ENCODE assay signal across 15 cellular contexts in genomic region chr16:86514656-86515376, GRCh38. TPM values are rescaled to one million over a fixed set of nuclear protein-coding genes. Genes with fewer than 3 reads are reported as not detected.
DNase-seq lines count a peak whose midpoint lies in the region; TF ChIP-seq lines count a peak whose summit lies in the region.
"Had no signal": no experiment of that assay in that cellular context is flagged by ENCODE, and none has a peak within 500 bp of the region (broad histone marks: within the 10 kb centered on the region; RNA-seq: fewer than 3 reads in every experiment).

No MANE protein-coding gene starts in this region.

- POLR2A ChIA-PET in Caco-2 (lab: Charles Lee) = no interaction called here

- peak overlapping the region; percentile 91 for H3K4me3 Mint-ChIP-seq in HFFc6
- no peak overlapping the region for H3K4me3 Mint-ChIP-seq in Caco-2 (ENCODE audit: unreplicated experiment)
- H3K4me3 Mint-ChIP-seq: T-helper 17 cell had no signal

- in situ Hi-C loops in GM13976 (cut with MboI; ENCODE audit: low sequenced_read_pairs, unreplicated experiment) = loop anchor here (25.0 kb wide), 3 partner anchors 178 to 703 kb away; no protein-coding TSS in a partner anchor

- H3K9me3 Mint-ChIP-seq in HFFc6 = no peaks in the 10 kb centered on the region
- H3K9me3 Mint-ChIP-seq in Caco-2 (ENCODE audit: unreplicated experiment) = no peaks in the 10 kb centered on the region

- TF ChIP-seq CTCF in HFFc6 (IDR thresholded peaks at IDR 0.05) = no peak
- no peak for TF ChIP-seq CTCF in WI38 (IDR thresholded peaks at IDR 0.05; ENCODE audit: low read depth, low read length)
- TF ChIP-seq CTCF in Caco-2 (IDR thresholded peaks at IDR 0.05; ENCODE audit: insufficient read depth in 1 of 2, low read depth in 1 of 2, low read length in 1 of 2, severe bottlenecking in 1 of 2, unreplicated experiment in 1 of 2) = no peak
- no peak for TF ChIP-seq CTCF in GM13976 (IDR thresholded peaks at IDR 0.05; ENCODE audit: borderline replicate concordance, control extremely low read depth, extremely low read depth, insufficient read depth, missing control alignments)

- no peak for DNase-seq in HFFc6
- peak; percentile 21 for DNase-seq in iris pigment epithelial cell (ENCODE audit: low read depth)
- DNase-seq in Caco-2 = no peak
- no peak for DNase-seq in COR-L47 (lab: John Stamatoyannopoulos, UW)
- DNase-seq in GM19240 (ENCODE audit: insufficient read length, low spot score) = no peak
- no peak for DNase-seq in GM13976 (ENCODE audit: low spot score)
- DNase-seq: activated T-cell treated with anti-CD3 and anti-CD28 coated beads, Interleukin-2, amount 50 U/mL, for 1 hour; islet precursor cell; NCI-H1105; RPMI8226; T-helper 17 cell had no signal

- peak overlapping the region; percentile 97 for H3K4me3 ChIP-seq in WI38 (ENCODE audit: low read depth, low read length)
- peak overlapping the region; percentile 80 for H3K4me3 ChIP-seq in rectal smooth muscle tissue (ENCODE audit: low read length)
- no peak overlapping the region for H3K4me3 ChIP-seq in Caco-2 (ENCODE audit: low read depth, low read length)
- H3K4me3 ChIP-seq: BLaER1 treated with 17β-estradiol and CSF1 and Interleukin-3, amounts not matched to agents 10 nM and 100 nM; psoas muscle had no signal

- no TSS peak for BruUV-seq in Caco-2 (replicated peaks; lab: Mats Ljungman, UMichigan)

- peaks cover 12% of the 10 kb centered on the region for H3K4me1 ChIP-seq in rectal smooth muscle tissue (ENCODE audit: control insufficient read depth, insufficient read depth, low read length)
- H3K4me1 ChIP-seq in Caco-2 = 0 out of 2 replicates have a peak, but pooled peaks cover 1% of the 10 kb centered on the region

- CTCF ChIA-PET in Caco-2 (lab: Charles Lee) = no interaction called here

- intact Hi-C loops in Caco-2 (cut with micrococcal nuclease; ENCODE audit: unreplicated experiment) = loop anchor here (5.0 kb wide), 1 partner anchor 698 kb away; no protein-coding TSS in a partner anchor

- H3K27me3 ChIP-seq in rectal smooth muscle tissue (ENCODE audit: control insufficient read depth, insufficient read depth, low read length) (peaks cover 5% of the 10 kb centered on the region), Caco-2 (replicated peaks; ENCODE audit: control insufficient read depth, insufficient read depth, low read length) (peaks cover 1% of the 10 kb centered on the region; the same call in 1 of the 2 replicates)

- no peaks in the 10 kb centered on the region for H3K9me3 ChIP-seq in Caco-2
- H3K9me3 ChIP-seq: BLaER1 treated with 17β-estradiol and CSF1 and Interleukin-3, amounts not matched to agents 10 nM and 100 nM; psoas muscle had no signal

- peak overlapping the region; percentile 95 for H3K27ac ChIP-seq in rectal smooth muscle tissue (ENCODE audit: low read depth, low read length)
- H3K27ac ChIP-seq: BLaER1 treated with 17β-estradiol and CSF1 and Interleukin-3, amounts not matched to agents 10 nM and 100 nM; psoas muscle had no signal

- H3K9ac ChIP-seq in rectal smooth muscle tissue (ENCODE audit: low read length) = peak overlapping the region; percentile 60
- H3K9ac ChIP-seq: BLaER1 treated with 17β-estradiol and CSF1 and Interleukin-3, amounts not matched to agents 10 nM and 100 nM had no signal

- peaks cover 6% of the 10 kb centered on the region for H3K36me3 ChIP-seq in rectal smooth muscle tissue (ENCODE audit: control insufficient read depth, insufficient read depth, low read length)
- H3K36me3 ChIP-seq in Caco-2 (ENCODE audit: control insufficient read depth, insufficient read depth, low read length) = no peaks in the 10 kb centered on the region
- H3K36me3 ChIP-seq: BLaER1 treated with 17β-estradiol and CSF1 and Interleukin-3, amounts not matched to agents 10 nM and 100 nM had no signal

- H3K4me1 Mint-ChIP-seq in HFFc6 (ENCODE audit: low read depth) (peaks cover 39% of the 10 kb centered on the region), Caco-2 (ENCODE audit: low read depth, unreplicated experiment) (no peaks in the 10 kb centered on the region)

- peaks cover 34% of the 10 kb centered on the region for H3K36me3 Mint-ChIP-seq in HFFc6 (ENCODE audit: low read depth)
- no peaks in the 10 kb centered on the region for H3K36me3 Mint-ChIP-seq in Caco-2 (ENCODE audit: insufficient read depth, unreplicated experiment)

- H3K27me3 Mint-ChIP-seq in HFFc6 (ENCODE audit: insufficient read depth) = peaks cover 9% of the 10 kb centered on the region
- H3K27me3 Mint-ChIP-seq in Caco-2 (ENCODE audit: insufficient read depth, unreplicated experiment) = peaks cover 24% of the 10 kb centered on the region

- H3K27ac Mint-ChIP-seq in HFFc6 = peak overlapping the region; percentile 77; the same call in 1 of the 2 replicates
- H3K27ac Mint-ChIP-seq in Caco-2 (ENCODE audit: unreplicated experiment) = no peak overlapping the region
- H3K27ac Mint-ChIP-seq: T-helper 17 cell had no signal

RNA-seq across cellular contexts. Expression of gene FOXF1, which starts 4.5 kb away (rescaled TPM):
- 10 to 100 TPM; 12.5 to 20.5 (median 17.9) TPM for total RNA-seq in HFFc6 (2021; fragmentation: NEBNext Ultra II Directional; extraction: Animal tissue kit (Norgen Biotek cat#: 25700))
- 0.09 TPM in 1 of 2 replicates, not detected in the other for total RNA-seq in Caco-2 (2022)
- total RNA-seq: T-helper 17 cell had no signal

RNA-seq across cellular contexts. Expression of gene MTHFSD, which starts 40.2 kb away (rescaled TPM):
- 10 to 100 TPM; 16.8 to 18.6 (median 17.0) TPM for total RNA-seq in HFFc6 (2021; fragmentation: NEBNext Ultra II Directional; extraction: Animal tissue kit (Norgen Biotek cat#: 25700))
- total RNA-seq in Caco-2 (2022) = 30.5 and 33.0 TPM in 2 replicates

RNA-seq across cellular contexts. Expression of gene FOXC2, which starts 51.8 kb away (rescaled TPM):
- total RNA-seq in HFFc6 (2021; fragmentation: NEBNext Ultra II Directional; extraction: Animal tissue kit (Norgen Biotek cat#: 25700)) = 1 to 10 TPM; 6.3 to 8.4 (median 7.9) TPM
- total RNA-seq in Caco-2 (2022) = not detected in 2 replicates
- total RNA-seq: T-helper 17 cell had no signal

Comparison
In these comparisons a context has a peak if more than half of its experiments do, and no peak if none do; other contexts are left out.
1. RNA of gene FOXF1, which starts 4.5 kb away (total RNA-seq): 12.5 to 20.5 TPM in HFFc6; 0.09 TPM in Caco-2; every median in the first group is over 10 times any median in the second.